18 cellular contexts compared by ENCODE assay signal in genomic region chr19:41591951-41592562, GRCh38. TPM values are rescaled to one million over a fixed set of nuclear protein-coding genes. Genes with fewer than 3 reads are reported as not detected.
"Had no signal": no experiment of that assay in that cellular context is flagged by ENCODE, and none has a peak within 500 bp of the region (broad histone marks: within the 10 kb centered on the region; RNA-seq: fewer than 3 reads in every experiment).

No MANE protein-coding gene starts in this region.

- H3K4me3 Mint-ChIP-seq: naive thymus-derived CD4-positive, alpha-beta T cell; nephron progenitor cell; type B pancreatic cell had no signal

- H3K27ac ChIP-seq: colonic mucosa, hepatocyte, ovary, suprapubic skin, thyroid gland had no signal

- ATAC-seq: naive thymus-derived CD4-positive, alpha-beta T cell; right cardiac atrium had no signal

- H3K4me1 ChIP-seq: colonic mucosa, suprapubic skin, thyroid gland had no signal

- H3K4me3 ChIP-seq: colonic mucosa, hepatocyte, ovary, suprapubic skin, thyroid gland had no signal

- DNase-seq: colonic mucosa; dermis blood vessel endothelial cell; effector CD4-positive, alpha-beta T cell; foreskin melanocyte; head of caudate nucleus; mammary epithelial cell; nephron progenitor cell; ovary; small intestine; stimulated activated CD4-positive, alpha-beta T cell treated with anti-CD3 and anti-CD28 coated beads, Interleukin-2, amount 100 ng/mL, for 48 hours; stimulated activated naive CD4-positive, alpha-beta T cell treated with Interleukin-2 at 50 U/mL for 16 hours; thyroid gland had no signal

- H3K9me3 ChIP-seq: colonic mucosa, ovary, suprapubic skin, thyroid gland had no signal

- H3K36me3 ChIP-seq: colonic mucosa, ovary, suprapubic skin, thyroid gland had no signal

- H3K27me3 ChIP-seq: colonic mucosa, hepatocyte, ovary, thyroid gland had no signal

- H3K27ac Mint-ChIP-seq: naive thymus-derived CD4-positive, alpha-beta T cell; nephron progenitor cell; type B pancreatic cell had no signal

- H3K4me1 Mint-ChIP-seq: nephron progenitor cell had no signal

- H3K9me3 Mint-ChIP-seq: naive thymus-derived CD4-positive, alpha-beta T cell had no signal

RNA-seq across cellular contexts. Expression of gene CEACAM21, which starts 16.1 kb away (rescaled TPM):
- total RNA-seq: kidney epithelial cell, mammary epithelial cell had no signal

RNA-seq across cellular contexts. Expression of gene CEACAM4, which starts 34.8 kb away (rescaled TPM):
- total RNA-seq: colonic mucosa, dermis blood vessel endothelial cell, hepatocyte, kidney epithelial cell, mammary epithelial cell had no signal
